9 cellular contexts compared by ENCODE assay signal in the genomic region with DNA sequence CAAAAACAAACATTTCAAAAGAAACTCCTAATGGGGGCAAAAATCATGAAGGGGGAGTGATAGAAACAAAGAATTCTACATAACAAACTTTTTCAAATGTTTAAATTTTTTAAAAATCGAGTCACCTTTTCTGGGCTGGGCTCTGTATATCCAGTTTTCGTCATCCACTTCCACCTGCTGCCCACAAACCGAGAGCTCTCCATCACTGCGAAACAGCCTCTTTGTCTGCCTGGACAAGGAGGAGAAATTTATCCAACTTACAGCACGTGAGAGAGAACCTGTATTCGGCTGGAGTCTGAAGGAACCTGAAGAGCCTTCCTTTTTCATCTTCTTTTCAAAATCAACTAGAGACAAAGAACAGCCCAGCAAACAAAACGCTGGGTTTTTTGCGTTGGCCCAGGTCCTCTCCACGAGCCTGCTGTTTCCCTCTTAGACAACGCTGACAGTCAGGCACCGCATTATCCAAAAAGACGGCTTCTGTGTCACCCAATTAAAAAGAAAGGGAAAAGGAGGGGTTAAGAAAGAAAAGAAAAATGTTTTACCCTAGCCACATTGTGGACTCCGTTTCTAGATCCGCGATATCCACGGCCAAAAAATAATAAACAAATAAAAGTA.
DNase-seq lines count a peak whose midpoint lies in the region; ATAC-seq and TF ChIP-seq lines count a peak whose summit lies in the region.
"Had no signal": no experiment of that assay in that cellular context is flagged by ENCODE, and none has a peak within 500 bp of the region (broad histone marks: within the 10 kb centered on the region; RNA-seq: fewer than 3 reads in every experiment).

No MANE protein-coding gene starts in this region.

- peak overlapping the region; percentile 59 for H3K4me3 Mint-ChIP-seq in endothelial cell (ENCODE audit: unreplicated experiment)
- H3K4me3 Mint-ChIP-seq: activated naive CD4-positive, alpha-beta T cell treated with anti-CD3 and anti-CD28 coated beads, Interleukin-2, amount 50 U/mL, for 24 hours had no signal

- no peaks in the 10 kb centered on the region for H3K27me3 Mint-ChIP-seq in endothelial cell (ENCODE audit: unreplicated experiment)

- H3K4me1 Mint-ChIP-seq in endothelial cell (ENCODE audit: unreplicated experiment): peaks cover 6% of the 10 kb centered on the region
- H3K4me1 Mint-ChIP-seq: activated naive CD4-positive, alpha-beta T cell treated with anti-CD3 and anti-CD28 coated beads, Interleukin-2, amount 50 U/mL, for 24 hours had no signal

- no peaks in the 10 kb centered on the region for H3K9me3 ChIP-seq in mucosa of stomach (ENCODE audit: control insufficient read depth, low read length)
- H3K9me3 ChIP-seq in vagina: no peaks in the 10 kb centered on the region

- H3K27ac ChIP-seq in vagina: peak overlapping the region; percentile 1

- no peaks in the 10 kb centered on the region for H3K36me3 Mint-ChIP-seq in endothelial cell (ENCODE audit: low read depth, unreplicated experiment)
- H3K36me3 Mint-ChIP-seq: activated naive CD4-positive, alpha-beta T cell treated with anti-CD3 and anti-CD28 coated beads, Interleukin-2, amount 50 U/mL, for 24 hours had no signal

- H3K27me3 ChIP-seq in mucosa of stomach (ENCODE audit: control insufficient read depth, insufficient read depth, low read length) (no peaks in the 10 kb centered on the region), vagina (no peaks in the 10 kb centered on the region)

- TF ChIP-seq POLR2A in vagina (IDR thresholded peaks at IDR 0.05): no peak

- H3K4me1 ChIP-seq in mucosa of stomach (ENCODE audit: control insufficient read depth, insufficient read depth, low read length): peaks cover 5% of the 10 kb centered on the region
- H3K4me1 ChIP-seq in vagina: peaks cover 15% of the 10 kb centered on the region

- peak; percentile 18 for ATAC-seq in Right ventricle myocardium superior (ENCODE audit: poor library complexity)
- ATAC-seq in HG02852 (IDR thresholded peaks at IDR 0.05; ENCODE audit: unreplicated experiment): no peak

- H3K9ac ChIP-seq in mucosa of stomach (ENCODE audit: low read length): peak overlapping the region; percentile 69

- no peaks in the 10 kb centered on the region for H3K36me3 ChIP-seq in mucosa of stomach (ENCODE audit: control insufficient read depth, insufficient read depth, low read length)
- no peaks in the 10 kb centered on the region for H3K36me3 ChIP-seq in vagina

- peak overlapping the region; percentile 39 for H3K4me3 ChIP-seq in mucosa of stomach (ENCODE audit: low read length)
- peak overlapping the region; percentile 25 to 32 for H3K4me3 ChIP-seq in vagina

- no peak overlapping the region for H3K27ac Mint-ChIP-seq in endothelial cell (ENCODE audit: unreplicated experiment)
- H3K27ac Mint-ChIP-seq: activated naive CD4-positive, alpha-beta T cell treated with anti-CD3 and anti-CD28 coated beads, Interleukin-2, amount 50 U/mL, for 24 hours had no signal

- TF ChIP-seq CTCF in endothelial cell (IDR thresholded peaks at IDR 0.05; ENCODE audit: unreplicated experiment) (no peak), vagina (IDR thresholded peaks at IDR 0.05) (no peak)

- intact Hi-C loops in Right ventricle myocardium superior (cut with DNase I) (no loop called here), cardiac septum (cut with DNase I) (loop anchor here (5.0 kb wide), 2 partner anchors 34 to 144 kb away; no protein-coding TSS in a partner anchor), vagina (cut with DNase I) (no loop called here), posterior cingulate gyrus (cut with DNase I) (no loop called here)

- DNase-seq in Right ventricle myocardium superior: no peak
- DNase-seq in cardiac septum (ENCODE audit: low spot score): no peak
- no peak for DNase-seq in endothelial cell (ENCODE audit: low spot score)
- no peak for DNase-seq in vagina (ENCODE audit: extremely low spot score in 2 of 2)
- no peak for DNase-seq in EL
- no peak for DNase-seq in posterior cingulate gyrus

- H3K9me3 Mint-ChIP-seq in endothelial cell (ENCODE audit: unreplicated experiment): no peaks in the 10 kb centered on the region
- H3K9me3 Mint-ChIP-seq: activated naive CD4-positive, alpha-beta T cell treated with anti-CD3 and anti-CD28 coated beads, Interleukin-2, amount 50 U/mL, for 24 hours had no signal
